ENCODE assay signal across 16 cellular contexts in genomic region chr1:110626890-110627289, GRCh38. TPM values are rescaled to one million over a fixed set of nuclear protein-coding genes. Genes with fewer than 3 reads are reported as not detected.
DNase-seq lines count a peak whose midpoint lies in the region; ATAC-seq and FAIRE-seq lines count a peak whose summit lies in the region.
"Had no signal": no experiment of that assay in that cellular context is flagged by ENCODE, and none has a peak within 500 bp of the region (broad histone marks: within the 10 kb centered on the region; RNA-seq: fewer than 3 reads in every experiment).

No MANE protein-coding gene starts in this region.

- intact Hi-C loops in posterior vena cava (cut with DNase I): no loop called here

- POLR2A ChIA-PET in activated CD4-positive, alpha-beta memory T cell treated with anti-CD3 and anti-CD28 coated beads, Interleukin-2, amount 10 ng/mL, durations not matched to agents 7 days and 5 days (lab: Charles Lee): interaction anchor here (0.9 to 15.0 kb wide), 4 partner anchors 9 to 48 kb away, joined by 3 to 326 read pairs (median 106); partner anchors contain the start of gene KCNA3

- CTCF ChIA-PET in activated CD4-positive, alpha-beta memory T cell treated with anti-CD3 and anti-CD28 coated beads, Interleukin-2, amount 10 ng/mL, durations not matched to agents 7 days and 5 days (lab: Charles Lee): interaction anchor here (1.0 to 1.8 kb wide), 2 partner anchors 42 to 139 kb away, joined by 4 to 5 read pairs; no protein-coding TSS in a partner anchor

- peaks cover 9% of the 10 kb centered on the region for H3K9me3 Mint-ChIP-seq in activated naive CD4-positive, alpha-beta T cell treated with anti-CD3 and anti-CD28 coated beads, Interleukin-2, amount 50 U/mL, for 24 hours
- peaks cover 6% of the 10 kb centered on the region for H3K9me3 Mint-ChIP-seq in activated CD4-positive, alpha-beta memory T cell treated with anti-CD3 and anti-CD28 coated beads, Interleukin-2, amount 10 ng/mL, durations not matched to agents 7 days and 5 days

- ATAC-seq in esophagus mucosa: no peak

- peak overlapping the region; percentile 10 for H3K27ac Mint-ChIP-seq in activated naive CD4-positive, alpha-beta T cell treated with anti-CD3 and anti-CD28 coated beads, Interleukin-2, amount 50 U/mL, for 24 hours
- H3K27ac Mint-ChIP-seq in activated CD4-positive, alpha-beta memory T cell treated with anti-CD3 and anti-CD28 coated beads, Interleukin-2, amount 10 ng/mL, durations not matched to agents 7 days and 5 days: peak overlapping the region; percentile 57

- H3K36me3 Mint-ChIP-seq in activated naive CD4-positive, alpha-beta T cell treated with anti-CD3 and anti-CD28 coated beads, Interleukin-2, amount 50 U/mL, for 24 hours: peaks cover 4% of the 10 kb centered on the region
- peaks cover 52% of the 10 kb centered on the region for H3K36me3 Mint-ChIP-seq in activated CD4-positive, alpha-beta memory T cell treated with anti-CD3 and anti-CD28 coated beads, Interleukin-2, amount 10 ng/mL, durations not matched to agents 7 days and 5 days (ENCODE audit: low read depth)

- H3K4me3 Mint-ChIP-seq in activated naive CD4-positive, alpha-beta T cell treated with anti-CD3 and anti-CD28 coated beads, Interleukin-2, amount 50 U/mL, for 24 hours: no peak overlapping the region
- no peak overlapping the region for H3K4me3 Mint-ChIP-seq in activated CD4-positive, alpha-beta memory T cell treated with anti-CD3 and anti-CD28 coated beads, Interleukin-2, amount 10 ng/mL, durations not matched to agents 7 days and 5 days

- DNase-seq in activated naive CD4-positive, alpha-beta T cell treated with anti-CD3 and anti-CD28 coated beads, Interleukin-2, amount 50 U/mL, for 16 hours: no peak
- DNase-seq in GM18507 (ENCODE audit: extremely low spot score, insufficient read length, low read depth): no peak
- no peak for DNase-seq in activated CD4-positive, alpha-beta memory T cell treated with anti-CD3 and anti-CD28 coated beads, Interleukin-2, amount 10 ng/mL, durations not matched to agents 7 days and 5 days
- DNase-seq in posterior vena cava (ENCODE audit: low spot score): peak; percentile 47
- DNase-seq in Ammon's horn (ENCODE audit: low spot score): no peak
- DNase-seq: HCEC 1CT, Karpas-422, NCI-H1417, NCI-H1930, NCI-H2171 treated with DMSO at 0.1 percent for 48 hours, NCI-H82, Peyer's patch, Right ventricle myocardium superior had no signal

- H3K4me1 Mint-ChIP-seq in activated naive CD4-positive, alpha-beta T cell treated with anti-CD3 and anti-CD28 coated beads, Interleukin-2, amount 50 U/mL, for 24 hours: peaks cover 12% of the 10 kb centered on the region
- H3K4me1 Mint-ChIP-seq in activated CD4-positive, alpha-beta memory T cell treated with anti-CD3 and anti-CD28 coated beads, Interleukin-2, amount 10 ng/mL, durations not matched to agents 7 days and 5 days: peaks cover 46% of the 10 kb centered on the region

- H3K27me3 Mint-ChIP-seq in activated naive CD4-positive, alpha-beta T cell treated with anti-CD3 and anti-CD28 coated beads, Interleukin-2, amount 50 U/mL, for 24 hours: no peaks in the 10 kb centered on the region
- no peaks in the 10 kb centered on the region for H3K27me3 Mint-ChIP-seq in activated CD4-positive, alpha-beta memory T cell treated with anti-CD3 and anti-CD28 coated beads, Interleukin-2, amount 10 ng/mL, durations not matched to agents 7 days and 5 days

- FAIRE-seq in GM18507 (lab: Jason Lieb, UNC): peak; percentile 9

RNA-seq across cellular contexts. Expression of gene KCNA2, which starts 20.7 kb away (rescaled TPM):
- total RNA-seq in activated CD4-positive, alpha-beta memory T cell treated with anti-CD3 and anti-CD28 coated beads, Interleukin-2, amount 10 ng/mL, durations not matched to agents 7 days and 5 days: 1 to 10 TPM; 5.9 to 6.6 TPM
- 1 to 10 TPM in 1 of 2 donors, under 1 TPM in 1; 1.00 to 2.7 TPM for total RNA-seq in posterior vena cava
- 1.2 TPM for total RNA-seq in esophagus mucosa
- total RNA-seq: NCI-H460 had no signal

RNA-seq across cellular contexts. Expression of gene KCNA3, which starts 47.9 kb away (rescaled TPM):
- total RNA-seq in activated CD4-positive, alpha-beta memory T cell treated with anti-CD3 and anti-CD28 coated beads, Interleukin-2, amount 10 ng/mL, durations not matched to agents 7 days and 5 days: 10 to 100 TPM; 84.9 to 86.2 TPM
- total RNA-seq in posterior vena cava (under 1 TPM; 0.60 to 0.71 TPM), esophagus mucosa (0.28 TPM)
- total RNA-seq: NCI-H460 had no signal

Comparison
In these comparisons a context has a peak if more than half of its experiments do, and no peak if none do; other contexts are left out.
1. RNA of gene KCNA3, which starts 47.9 kb away (total RNA-seq): 84.9 to 86.2 TPM in activated CD4-positive, alpha-beta memory T cell treated with anti-CD3 and anti-CD28 coated beads, Interleukin-2, amount 10 ng/mL, durations not matched to agents 7 days and 5 days; 0.60 to 0.71 TPM in posterior vena cava and 0.28 TPM in esophagus mucosa (single experiment); every median in the first group is over 10 times any median in the second.